ENCODE assay signal across 1 cellular context in the genomic region with DNA sequence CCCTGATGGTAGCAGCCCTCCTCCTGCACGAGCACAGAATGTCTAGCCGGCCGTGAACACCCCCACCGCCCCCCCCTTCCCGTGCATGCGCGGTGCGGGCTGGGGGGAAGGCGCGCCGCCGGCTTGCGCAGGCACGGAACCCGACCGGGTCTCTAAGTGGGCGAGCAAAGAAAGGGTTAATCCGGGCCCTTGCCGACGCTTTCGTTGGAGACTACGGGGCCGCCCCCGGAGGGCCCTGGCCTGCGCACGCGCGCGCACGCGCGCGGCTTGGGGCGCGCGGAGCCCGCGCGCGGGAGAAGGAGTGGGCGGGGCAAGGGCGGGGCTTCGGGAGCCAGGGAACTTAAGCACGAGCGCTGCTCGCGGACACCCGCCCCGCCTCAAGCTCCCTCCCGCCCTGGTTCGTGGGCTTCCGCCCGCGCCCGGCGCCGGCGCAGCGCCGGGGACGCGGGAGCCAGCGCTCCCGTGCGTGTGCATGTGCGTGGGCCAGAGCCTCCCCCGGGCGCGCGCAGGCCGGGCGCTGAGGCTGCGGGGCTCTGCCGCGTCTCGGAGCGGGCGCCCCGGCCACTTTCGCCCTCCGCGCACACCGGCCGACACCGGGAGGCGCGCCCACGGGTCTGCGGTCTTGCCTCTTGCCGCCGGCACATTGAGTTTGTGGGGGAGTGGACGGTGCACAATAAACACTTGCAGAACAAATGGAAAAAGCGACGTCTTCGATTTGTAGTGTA.
TF ChIP-seq lines count a peak whose summit lies in the region.

No MANE protein-coding gene starts in this region.

TF ChIP-seq in HepG2, 621 proteins besides CTCF, POLR2A, EP300 and RAD21 (continued from another document and continues in another):
- TF ChIP-seq, protein P1, sequence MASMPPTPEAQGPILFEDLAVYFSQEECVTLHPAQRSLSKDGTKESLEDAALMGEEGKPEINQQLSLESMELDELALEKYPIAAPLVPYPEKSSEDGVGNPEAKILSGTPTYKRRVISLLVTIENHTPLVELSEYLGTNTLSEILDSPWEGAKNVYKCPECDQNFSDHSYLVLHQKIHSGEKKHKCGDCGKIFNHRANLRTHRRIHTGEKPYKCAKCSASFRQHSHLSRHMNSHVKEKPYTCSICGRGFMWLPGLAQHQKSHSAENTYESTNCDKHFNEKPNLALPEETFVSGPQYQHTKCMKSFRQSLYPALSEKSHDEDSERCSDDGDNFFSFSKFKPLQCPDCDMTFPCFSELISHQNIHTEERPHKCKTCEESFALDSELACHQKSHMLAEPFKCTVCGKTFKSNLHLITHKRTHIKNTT (CRISPR knock-in tag; IDR thresholded peaks at IDR 0.05), result no peak
- TF ChIP-seq ZNF136 (CRISPR knock-in tag; IDR thresholded peaks at IDR 0.05; ENCODE audit: low read depth) (no peak), TFDP2 (CRISPR knock-in tag; IDR thresholded peaks at IDR 0.05) (peak; percentile 64), PAF1 (CRISPR knock-in tag; IDR thresholded peaks at IDR 0.05) (no peak), ZNF780A (CRISPR knock-in tag; IDR thresholded peaks at IDR 0.05) (no peak), MTA3 (CRISPR knock-in tag; IDR thresholded peaks at IDR 0.05) (no peak), KDM5A (IDR thresholded peaks at IDR 0.05; ENCODE audit: borderline replicate concordance, low read length) (peak; percentile 85), ZNF598 (CRISPR knock-in tag; IDR thresholded peaks at IDR 0.05; ENCODE audit: borderline replicate concordance) (no peak), FIP1L1 (IDR thresholded peaks at IDR 0.05; ENCODE audit: borderline replicate concordance, insufficient read depth, low read depth, low read length) (no peak), ZNF605 (CRISPR knock-in tag; IDR thresholded peaks at IDR 0.05) (no peak), KLF13 (CRISPR knock-in tag; IDR thresholded peaks at IDR 0.05) (no peak), NRL (CRISPR knock-in tag; IDR thresholded peaks at IDR 0.05; ENCODE audit: borderline replicate concordance) (no peak), SOX13 (IDR thresholded peaks at IDR 0.05) (no peak), SOX13 (CRISPR knock-in tag; conservative IDR thresholded peaks at IDR 0.05 in 1 of 2, IDR thresholded peaks at IDR 0.05 in 1 of 2) (0 out of 4 replicates have a peak, but pooled peaks of 1 of the 2 experiments have one; percentile 9), ZNF235 (CRISPR knock-in tag; IDR thresholded peaks at IDR 0.05; ENCODE audit: borderline replicate concordance) (0 out of 2 replicates have a peak, but pooled peaks have one; percentile 60), NFYB (CRISPR knock-in tag; IDR thresholded peaks at IDR 0.05) (no peak), TRIM22 (IDR thresholded peaks at IDR 0.05) (no peak), ATAD3A (CRISPR knock-in tag; IDR thresholded peaks at IDR 0.05) (no peak), PHF8 (CRISPR knock-in tag; IDR thresholded peaks at IDR 0.05) (peak; percentile 34), ZNF777 (CRISPR knock-in tag; IDR thresholded peaks at IDR 0.05) (peak; percentile 11; the same call in 1 of the 2 replicates), MED13 (CRISPR knock-in tag; IDR thresholded peaks at IDR 0.05) (no peak), BORCS8-MEF2B (CRISPR knock-in tag; IDR thresholded peaks at IDR 0.05) (no peak), MYC (CRISPR knock-in tag; IDR thresholded peaks at IDR 0.05; ENCODE audit: borderline replicate concordance) (0 out of 2 replicates have a peak, but pooled peaks have one; percentile 15), ZNF441 (CRISPR knock-in tag; IDR thresholded peaks at IDR 0.05; ENCODE audit: borderline replicate concordance) (peak; percentile 30; the same call in 1 of the 2 replicates), ZBTB7B (CRISPR knock-in tag; IDR thresholded peaks at IDR 0.05) (0 out of 2 replicates have a peak, but pooled peaks have one; percentile 45), SP4 (CRISPR knock-in tag; IDR thresholded peaks at IDR 0.05) (no peak; the same call in 1 of the 2 replicates), ZGPAT (CRISPR knock-in tag; IDR thresholded peaks at IDR 0.05) (no peak), FUBP1 (CRISPR knock-in tag; IDR thresholded peaks at IDR 0.05; ENCODE audit: borderline replicate concordance) (no peak), GABPB1 (CRISPR knock-in tag; IDR thresholded peaks at IDR 0.05) (peak; percentile 33), ZNF549 (CRISPR knock-in tag; IDR thresholded peaks at IDR 0.05) (no peak), NFE2L1 (CRISPR knock-in tag; IDR thresholded peaks at IDR 0.05; ENCODE audit: borderline replicate concordance) (no peak), ARID2 (CRISPR knock-in tag; IDR thresholded peaks at IDR 0.05; ENCODE audit: borderline replicate concordance) (no peak), ZNF740 (CRISPR knock-in tag; IDR thresholded peaks at IDR 0.05) (peak; percentile 99), CAMTA2 (CRISPR knock-in tag; IDR thresholded peaks at IDR 0.05; ENCODE audit: borderline replicate concordance) (no peak), SSRP1 (CRISPR knock-in tag; IDR thresholded peaks at IDR 0.05) (no peak), ZNF331 (CRISPR knock-in tag; IDR thresholded peaks at IDR 0.05) (no peak), FOXM1 (CRISPR knock-in tag; IDR thresholded peaks at IDR 0.05) (no peak), ZNF225 (CRISPR knock-in tag; IDR thresholded peaks at IDR 0.05) (no peak), STAT5B (CRISPR knock-in tag; IDR thresholded peaks at IDR 0.05) (no peak), ZNF33A (CRISPR knock-in tag; IDR thresholded peaks at IDR 0.05; ENCODE audit: borderline replicate concordance) (no peak), CC2D1A (CRISPR knock-in tag; IDR thresholded peaks at IDR 0.05) (no peak), U2AF1 (optimal IDR thresholded peaks at IDR 0.05; ENCODE audit: low read depth, low read length) (no peak), POLR2AphosphoS5 (IDR thresholded peaks at IDR 0.05; ENCODE audit: low read depth, low read length) (peak; percentile 44), ELF4 (CRISPR knock-in tag; IDR thresholded peaks at IDR 0.05; ENCODE audit: borderline replicate concordance) (no peak), ZNF224 (CRISPR knock-in tag; IDR thresholded peaks at IDR 0.05) (no peak)
- TF ChIP-seq, protein P2, sequence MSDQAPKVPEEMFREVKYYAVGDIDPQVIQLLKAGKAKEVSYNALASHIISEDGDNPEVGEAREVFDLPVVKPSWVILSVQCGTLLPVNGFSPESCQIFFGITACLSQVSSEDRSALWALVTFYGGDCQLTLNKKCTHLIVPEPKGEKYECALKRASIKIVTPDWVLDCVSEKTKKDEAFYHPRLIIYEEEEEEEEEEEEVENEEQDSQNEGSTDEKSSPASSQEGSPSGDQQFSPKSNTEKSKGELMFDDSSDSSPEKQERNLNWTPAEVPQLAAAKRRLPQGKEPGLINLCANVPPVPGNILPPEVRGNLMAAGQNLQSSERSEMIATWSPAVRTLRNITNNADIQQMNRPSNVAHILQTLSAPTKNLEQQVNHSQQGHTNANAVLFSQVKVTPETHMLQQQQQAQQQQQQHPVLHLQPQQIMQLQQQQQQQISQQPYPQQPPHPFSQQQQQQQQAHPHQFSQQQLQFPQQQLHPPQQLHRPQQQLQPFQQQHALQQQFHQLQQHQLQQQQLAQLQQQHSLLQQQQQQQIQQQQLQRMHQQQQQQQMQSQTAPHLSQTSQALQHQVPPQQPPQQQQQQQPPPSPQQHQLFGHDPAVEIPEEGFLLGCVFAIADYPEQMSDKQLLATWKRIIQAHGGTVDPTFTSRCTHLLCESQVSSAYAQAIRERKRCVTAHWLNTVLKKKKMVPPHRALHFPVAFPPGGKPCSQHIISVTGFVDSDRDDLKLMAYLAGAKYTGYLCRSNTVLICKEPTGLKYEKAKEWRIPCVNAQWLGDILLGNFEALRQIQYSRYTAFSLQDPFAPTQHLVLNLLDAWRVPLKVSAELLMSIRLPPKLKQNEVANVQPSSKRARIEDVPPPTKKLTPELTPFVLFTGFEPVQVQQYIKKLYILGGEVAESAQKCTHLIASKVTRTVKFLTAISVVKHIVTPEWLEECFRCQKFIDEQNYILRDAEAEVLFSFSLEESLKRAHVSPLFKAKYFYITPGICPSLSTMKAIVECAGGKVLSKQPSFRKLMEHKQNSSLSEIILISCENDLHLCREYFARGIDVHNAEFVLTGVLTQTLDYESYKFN (CRISPR knock-in tag; conservative IDR thresholded peaks at IDR 0.05), result no peak
- TF ChIP-seq, protein P3, sequence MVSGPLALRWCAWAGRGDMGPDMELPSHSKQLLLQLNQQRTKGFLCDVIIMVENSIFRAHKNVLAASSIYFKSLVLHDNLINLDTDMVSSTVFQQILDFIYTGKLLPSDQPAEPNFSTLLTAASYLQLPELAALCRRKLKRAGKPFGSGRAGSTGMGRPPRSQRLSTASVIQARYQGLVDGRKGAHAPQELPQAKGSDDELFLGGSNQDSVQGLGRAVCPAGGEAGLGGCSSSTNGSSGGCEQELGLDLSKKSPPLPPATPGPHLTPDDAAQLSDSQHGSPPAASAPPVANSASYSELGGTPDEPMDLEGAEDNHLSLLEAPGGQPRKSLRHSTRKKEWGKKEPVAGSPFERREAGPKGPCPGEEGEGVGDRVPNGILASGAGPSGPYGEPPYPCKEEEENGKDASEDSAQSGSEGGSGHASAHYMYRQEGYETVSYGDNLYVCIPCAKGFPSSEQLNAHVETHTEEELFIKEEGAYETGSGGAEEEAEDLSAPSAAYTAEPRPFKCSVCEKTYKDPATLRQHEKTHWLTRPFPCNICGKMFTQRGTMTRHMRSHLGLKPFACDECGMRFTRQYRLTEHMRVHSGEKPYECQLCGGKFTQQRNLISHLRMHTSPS (CRISPR knock-in tag; IDR thresholded peaks at IDR 0.05; ENCODE audit: low read depth), result no peak
- TF ChIP-seq, protein P4, sequence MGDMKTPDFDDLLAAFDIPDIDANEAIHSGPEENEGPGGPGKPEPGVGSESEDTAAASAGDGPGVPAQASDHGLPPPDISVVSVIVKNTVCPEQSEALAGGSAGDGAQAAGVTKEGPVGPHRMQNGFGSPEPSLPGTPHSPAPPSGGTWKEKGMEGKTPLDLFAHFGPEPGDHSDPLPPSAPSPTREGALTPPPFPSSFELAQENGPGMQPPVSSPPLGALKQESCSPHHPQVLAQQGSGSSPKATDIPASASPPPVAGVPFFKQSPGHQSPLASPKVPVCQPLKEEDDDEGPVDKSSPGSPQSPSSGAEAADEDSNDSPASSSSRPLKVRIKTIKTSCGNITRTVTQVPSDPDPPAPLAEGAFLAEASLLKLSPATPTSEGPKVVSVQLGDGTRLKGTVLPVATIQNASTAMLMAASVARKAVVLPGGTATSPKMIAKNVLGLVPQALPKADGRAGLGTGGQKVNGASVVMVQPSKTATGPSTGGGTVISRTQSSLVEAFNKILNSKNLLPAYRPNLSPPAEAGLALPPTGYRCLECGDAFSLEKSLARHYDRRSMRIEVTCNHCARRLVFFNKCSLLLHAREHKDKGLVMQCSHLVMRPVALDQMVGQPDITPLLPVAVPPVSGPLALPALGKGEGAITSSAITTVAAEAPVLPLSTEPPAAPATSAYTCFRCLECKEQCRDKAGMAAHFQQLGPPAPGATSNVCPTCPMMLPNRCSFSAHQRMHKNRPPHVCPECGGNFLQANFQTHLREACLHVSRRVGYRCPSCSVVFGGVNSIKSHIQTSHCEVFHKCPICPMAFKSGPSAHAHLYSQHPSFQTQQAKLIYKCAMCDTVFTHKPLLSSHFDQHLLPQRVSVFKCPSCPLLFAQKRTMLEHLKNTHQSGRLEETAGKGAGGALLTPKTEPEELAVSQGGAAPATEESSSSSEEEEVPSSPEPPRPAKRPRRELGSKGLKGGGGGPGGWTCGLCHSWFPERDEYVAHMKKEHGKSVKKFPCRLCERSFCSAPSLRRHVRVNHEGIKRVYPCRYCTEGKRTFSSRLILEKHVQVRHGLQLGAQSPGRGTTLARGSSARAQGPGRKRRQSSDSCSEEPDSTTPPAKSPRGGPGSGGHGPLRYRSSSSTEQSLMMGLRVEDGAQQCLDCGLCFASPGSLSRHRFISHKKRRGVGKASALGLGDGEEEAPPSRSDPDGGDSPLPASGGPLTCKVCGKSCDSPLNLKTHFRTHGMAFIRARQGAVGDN (CRISPR knock-in tag; IDR thresholded peaks at IDR 0.05), result 0 out of 2 replicates have a peak, but pooled peaks have one; percentile 50
